ENCODE assay signal across 35 cellular contexts in genomic region chr11:25119416-25119815, GRCh38.
"Had no signal": no experiment of that assay in that cellular context is flagged by ENCODE, and none has a peak within 500 bp of the region (broad histone marks: within the 10 kb centered on the region; RNA-seq: fewer than 3 reads in every experiment).

No MANE protein-coding gene starts in this region.

- DNase-seq: Karpas-422, Kasumi-1, MG63, MM.1S, MV-4-11, NCI-H1048, NCI-H1092, NCI-H1092 treated with DMSO at 0.1 percent for 48 hours, NCI-H1105, NCI-H1105 treated with DMSO at 0.1 percent for 48 hours, NCI-H1417, NCI-H1436, NCI-H1436 treated with DMSO at 0.1 percent for 48 hours, NCI-H146, NCI-H1694, NCI-H1694 treated with DMSO at 0.1 percent for 48 hours, NCI-H187, NCI-H187 treated with DMSO at 0.1 percent for 48 hours, NCI-H1930, NCI-H2029, NCI-H2029 treated with DMSO at 0.1 percent for 48 hours, NCI-H2081, NCI-H2081 treated with DMSO at 0.1 percent for 48 hours, NCI-H2107, NCI-H2171, NCI-H2171 treated with DMSO at 0.1 percent for 48 hours, NCI-H2227 treated with DMSO at 0.1 percent for 48 hours, NCI-H226, NCI-H345, NCI-H446, NCI-H446 treated with DMSO at 0.1 percent for 48 hours, NCI-H510A, NCI-H510A treated with DMSO at 0.1 percent for 48 hours, NCI-H524, NCI-H524 treated with DMSO at 0.1 percent for 48 hours had no signal

- H3K4me3 ChIP-seq: MG63 had no signal

- H3K27me3 ChIP-seq: MG63 had no signal

- H3K36me3 ChIP-seq: MG63 had no signal

- H3K9me3 ChIP-seq: MG63 had no signal
